11 cellular contexts compared by ENCODE assay signal in the genomic region with DNA sequence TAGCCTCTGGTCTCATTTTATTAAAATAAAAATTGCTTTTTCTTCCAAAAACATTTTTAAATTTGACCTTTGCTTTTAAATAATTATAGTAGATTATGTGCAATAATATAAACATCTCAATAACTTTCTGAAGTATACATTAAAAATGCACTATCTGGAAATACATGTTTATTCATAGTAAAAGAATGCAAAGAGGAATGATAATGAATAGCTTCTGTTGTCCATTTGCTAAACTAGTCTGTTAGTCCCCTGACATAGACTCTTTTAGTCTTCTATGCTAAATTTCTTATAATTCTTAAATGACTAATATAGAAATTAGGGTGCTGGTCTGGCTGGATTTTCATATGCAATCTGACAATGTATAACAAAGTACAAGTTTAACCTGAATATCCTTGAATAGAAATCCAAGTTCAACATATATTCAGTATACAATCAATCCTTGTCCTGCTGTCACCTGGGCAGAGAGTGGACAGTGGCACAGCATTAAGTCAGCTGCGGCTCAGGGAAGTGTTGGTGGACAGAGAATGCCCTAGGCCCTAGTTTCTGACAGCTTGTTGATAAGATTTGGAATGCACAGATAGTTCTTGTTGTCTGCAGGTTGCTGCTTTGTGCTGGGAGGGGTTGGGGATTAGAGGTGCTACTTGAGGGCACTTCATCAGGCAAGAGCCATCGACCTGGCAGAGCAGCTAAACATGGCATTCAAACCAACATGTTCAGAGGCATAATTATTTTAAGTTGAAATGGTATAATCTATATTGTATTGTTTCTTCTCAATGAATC.
DNase-seq lines count a peak whose midpoint lies in the region; ATAC-seq and TF ChIP-seq lines count a peak whose summit lies in the region.
"Had no signal": no experiment of that assay in that cellular context is flagged by ENCODE, and none has a peak within 500 bp of the region (broad histone marks: within the 10 kb centered on the region; RNA-seq: fewer than 3 reads in every experiment).

No MANE protein-coding gene starts in this region.

- H3K4me2 ChIP-seq in mesenchymal stem cell (ENCODE audit: low read length, poor library complexity, severe bottlenecking) (no peak overlapping the region), Karpas-422 (ENCODE audit: low read depth, low read length, poor library complexity, severe bottlenecking) (no peak overlapping the region)

- no peak overlapping the region for H3K4ac ChIP-seq in mesenchymal stem cell (ENCODE audit: low read depth in 1 of 2, low read length in 2 of 2)

- peaks cover 6 to 14% (median 9%) of the 10 kb centered on the region in 5 donors for H3K9me3 Mint-ChIP-seq in CD8-positive, alpha-beta memory T cell
- H3K9me3 Mint-ChIP-seq in HFFc6 (peaks cover 17% of the 10 kb centered on the region), chondrocyte (ENCODE audit: low read depth) (peaks cover 13% of the 10 kb centered on the region)
- peaks cover 4% of the 10 kb centered on the region for H3K9me3 Mint-ChIP-seq in natural killer cell treated with Interleukin-12 subunit alpha and Interleukin-12 subunit beta and Interleukin-15 and Interleukin-18, amount 100 ng/mL, for 72 hours

- peak overlapping the region in 5 of 8 donors; percentile 51 to 83 (median 78) for H3K27ac Mint-ChIP-seq in CD8-positive, alpha-beta memory T cell
- H3K27ac Mint-ChIP-seq in HFFc6 (peak overlapping the region; percentile 63), chondrocyte (ENCODE audit: unreplicated experiment) (peak overlapping the region; percentile 43)
- peak overlapping the region; percentile 51 to 92 for H3K27ac Mint-ChIP-seq in natural killer cell treated with Interleukin-12 subunit alpha and Interleukin-12 subunit beta and Interleukin-15 and Interleukin-18, amount 100 ng/mL, for 72 hours

- peaks cover 90% of the 10 kb centered on the region for H3K79me2 ChIP-seq in Karpas-422 (ENCODE audit: low read length)

- H3K14ac ChIP-seq in mesenchymal stem cell (ENCODE audit: low read length in 2 of 2) = no peak overlapping the region

- no peak overlapping the region for H2BK12ac ChIP-seq in mesenchymal stem cell (ENCODE audit: low read length in 2 of 2)

- peaks cover 20% of the 10 kb centered on the region for H3K4me1 ChIP-seq in CD8-positive, alpha-beta memory T cell (ENCODE audit: insufficient read depth, low read length)
- H3K4me1 ChIP-seq in mesenchymal stem cell (ENCODE audit: control insufficient read depth, insufficient read depth, low read depth, low read length) = no peaks in the 10 kb centered on the region
- H3K4me1 ChIP-seq in Karpas-422 (ENCODE audit: low read length) = no peaks in the 10 kb centered on the region

- H3K4me1 Mint-ChIP-seq in CD8-positive, alpha-beta memory T cell = peaks cover 50 to 77% (median 63%) of the 10 kb centered on the region in 3 donors
- H3K4me1 Mint-ChIP-seq in HFFc6 (ENCODE audit: low read depth) (peaks cover 79% of the 10 kb centered on the region), chondrocyte (ENCODE audit: low read depth) (peaks cover 20% of the 10 kb centered on the region)
- peaks cover 40 to 65% of the 10 kb centered on the region in 2 donors for H3K4me1 Mint-ChIP-seq in natural killer cell treated with Interleukin-12 subunit alpha and Interleukin-12 subunit beta and Interleukin-15 and Interleukin-18, amount 100 ng/mL, for 72 hours (ENCODE audit: low read depth in 2 of 2)

- peaks cover 33 to 76% (median 36%) of the 10 kb centered on the region in 3 donors for H3K36me3 Mint-ChIP-seq in CD8-positive, alpha-beta memory T cell
- H3K36me3 Mint-ChIP-seq in HFFc6 (ENCODE audit: low read depth) (peaks cover 49% of the 10 kb centered on the region), chondrocyte (ENCODE audit: low read depth) (peaks cover 13% of the 10 kb centered on the region)
- peaks cover 23% of the 10 kb centered on the region for H3K36me3 Mint-ChIP-seq in natural killer cell treated with Interleukin-12 subunit alpha and Interleukin-12 subunit beta and Interleukin-15 and Interleukin-18, amount 100 ng/mL, for 72 hours

- no peaks in the 10 kb centered on the region for H4K20me1 ChIP-seq in Karpas-422 (ENCODE audit: insufficient read depth, low read depth, low read length)

- no peak overlapping the region for H2BK5ac ChIP-seq in mesenchymal stem cell (ENCODE audit: low read depth, low read length, poor library complexity, severe bottlenecking)

- H3K79me1 ChIP-seq in mesenchymal stem cell (replicated peaks; ENCODE audit: low read length, poor library complexity, severe bottlenecking) = peaks cover 5% of the 10 kb centered on the region

- H3K4me3 ChIP-seq in CD8-positive, alpha-beta memory T cell (ENCODE audit: low read length) = no peak overlapping the region
- no peak overlapping the region for H3K4me3 ChIP-seq in mesenchymal stem cell (ENCODE audit: insufficient read depth in 1 of 2, low read depth in 1 of 2, low read length in 2 of 2)
- H3K4me3 ChIP-seq in Karpas-422 (ENCODE audit: low read length) = no peak overlapping the region
- H3K4me3 ChIP-seq: spleen had no signal

- POLR2A ChIA-PET in CD8-positive, alpha-beta memory T cell (lab: Charles Lee) = interaction anchor here (0.6 to 0.8 kb wide), 2 partner anchors 36 to 161 kb away, joined by 3 read pairs; no protein-coding TSS in a partner anchor

- CTCF ChIA-PET in CD8-positive, alpha-beta memory T cell (lab: Charles Lee) = interaction anchor here (0.9 to 1.6 kb wide), 3 partner anchors 9 to 246 kb away, joined by 3 to 7 read pairs (median 4); no protein-coding TSS in a partner anchor

- no peak overlapping the region for H3K9ac ChIP-seq in mesenchymal stem cell (ENCODE audit: low read length)
- no peak overlapping the region for H3K9ac ChIP-seq in Karpas-422 (ENCODE audit: low read length)

- 100% methylated on average over 2 of the region's 2 CpGs for WGBS in mesenchymal stem cell

- no peak overlapping the region for H3K4me3 Mint-ChIP-seq in CD8-positive, alpha-beta memory T cell
- H3K4me3 Mint-ChIP-seq in HFFc6 = peak overlapping the region; percentile 59
- no peak overlapping the region for H3K4me3 Mint-ChIP-seq in chondrocyte (ENCODE audit: unreplicated experiment)
- no peak overlapping the region for H3K4me3 Mint-ChIP-seq in natural killer cell treated with Interleukin-12 subunit alpha and Interleukin-12 subunit beta and Interleukin-15 and Interleukin-18, amount 100 ng/mL, for 72 hours

- ATAC-seq in natural killer cell treated with Interleukin-12 subunit alpha and Interleukin-12 subunit beta and Interleukin-15 and Interleukin-18, amount 100 ng/mL, for 72 hours = no peak
- ATAC-seq in HG03108 (IDR thresholded peaks at IDR 0.05; ENCODE audit: unreplicated experiment) = no peak

- no peak overlapping the region for H2AK5ac ChIP-seq in mesenchymal stem cell (ENCODE audit: low read length, severe bottlenecking)

- DNase-seq in CD8-positive, alpha-beta memory T cell = no peak
- DNase-seq in HFFc6 (no peak), chondrocyte (ENCODE audit: low spot score) (no peak), mesenchymal stem cell (no peak), Karpas-422 (no peak), pons (ENCODE audit: low spot score) (no peak)
- DNase-seq in natural killer cell treated with Interleukin-12 subunit alpha and Interleukin-12 subunit beta and Interleukin-15 and Interleukin-18, amount 100 ng/mL, for 72 hours (ENCODE audit: low spot score) = no peak
- DNase-seq: DMS 273 treated with DMSO at 0.1 percent for 48 hours, NCI-H748 treated with DMSO at 0.1 percent for 48 hours, spleen had no signal

- no peak overlapping the region for H2BK15ac ChIP-seq in mesenchymal stem cell (ENCODE audit: low read depth, poor library complexity, severe bottlenecking)

- no peak overlapping the region for H2BK120ac ChIP-seq in mesenchymal stem cell (ENCODE audit: low read depth, low read length)

- H2AFZ ChIP-seq in mesenchymal stem cell (ENCODE audit: low read depth, low read length) (no peak overlapping the region), Karpas-422 (ENCODE audit: low read length) (no peak overlapping the region)

- no peak overlapping the region for H3K27ac ChIP-seq in CD8-positive, alpha-beta memory T cell (ENCODE audit: low read depth, low read length)
- H3K27ac ChIP-seq in mesenchymal stem cell (ENCODE audit: low read length, poor library complexity, severe bottlenecking) (no peak overlapping the region), Karpas-422 (ENCODE audit: low read length) (no peak overlapping the region)

- no peaks in the 10 kb centered on the region for H3K9me2 ChIP-seq in Karpas-422 (replicated peaks; ENCODE audit: insufficient read depth, low read length)

- H3K23ac ChIP-seq in mesenchymal stem cell (ENCODE audit: low read length in 2 of 2) = peak overlapping the region in 1 of 2 experiments; percentile 99

- TF ChIP-seq CTCF in HFFc6 (IDR thresholded peaks at IDR 0.05) (no peak), chondrocyte (IDR thresholded peaks at IDR 0.05) (no peak)

- H3K36me3 ChIP-seq in CD8-positive, alpha-beta memory T cell (ENCODE audit: insufficient read depth, low read length) = peaks cover 20% of the 10 kb centered on the region
- H3K36me3 ChIP-seq in mesenchymal stem cell (ENCODE audit: control insufficient read depth in 1 of 2, insufficient read depth in 2 of 2, low read depth in 1 of 2, low read length in 2 of 2) (peaks cover 6 to 37% of the 10 kb centered on the region in 2 experiments), Karpas-422 (ENCODE audit: insufficient read depth, low read length) (peaks cover 24% of the 10 kb centered on the region)

- no peaks in the 10 kb centered on the region for H3K9me3 ChIP-seq in CD8-positive, alpha-beta memory T cell (ENCODE audit: low read length)
- H3K9me3 ChIP-seq in mesenchymal stem cell (ENCODE audit: control insufficient read depth, low read length) = peaks cover 17% of the 10 kb centered on the region
- no peaks in the 10 kb centered on the region for H3K9me3 ChIP-seq in Karpas-422 (ENCODE audit: low read length)

- no peak overlapping the region for H4K8ac ChIP-seq in mesenchymal stem cell (ENCODE audit: low read length)

- H3K27me3 Mint-ChIP-seq in CD8-positive, alpha-beta memory T cell = no peaks in the 10 kb centered on the region
- peaks cover 5% of the 10 kb centered on the region for H3K27me3 Mint-ChIP-seq in HFFc6 (ENCODE audit: insufficient read depth)
- H3K27me3 Mint-ChIP-seq in chondrocyte (ENCODE audit: low read depth) = no peaks in the 10 kb centered on the region
- no peaks in the 10 kb centered on the region for H3K27me3 Mint-ChIP-seq in natural killer cell treated with Interleukin-12 subunit alpha and Interleukin-12 subunit beta and Interleukin-15 and Interleukin-18, amount 100 ng/mL, for 72 hours

- H4K91ac ChIP-seq in mesenchymal stem cell (ENCODE audit: low read length) = no peak overlapping the region

- H3K18ac ChIP-seq in mesenchymal stem cell (ENCODE audit: low read depth in 1 of 2, low read length in 2 of 2) = no peak overlapping the region

- H3K27me3 ChIP-seq in CD8-positive, alpha-beta memory T cell (ENCODE audit: insufficient read depth, low read length, poor library complexity, severe bottlenecking) = no peaks in the 10 kb centered on the region
- H3K27me3 ChIP-seq in mesenchymal stem cell (ENCODE audit: control insufficient read depth in 1 of 2, insufficient read depth in 1 of 2, low read length in 2 of 2) (no peaks in the 10 kb centered on the region), Karpas-422 (ENCODE audit: low read length) (no peaks in the 10 kb centered on the region)
- H3K27me3 ChIP-seq: spleen had no signal
